In genomic region chr3:157087398-157088132, GRCh38 we compare ENCODE assay signal across 8 cellular contexts.
DNase-seq lines count a peak whose midpoint lies in the region; ATAC-seq and TF ChIP-seq lines count a peak whose summit lies in the region.

No MANE protein-coding gene starts in this region.

- H3K4me3 ChIP-seq in tibial nerve = peak overlapping the region in 3 of 4 donors; percentile 72 to 79 (median 73)

- H3K4me1 ChIP-seq in tibial nerve = peaks cover 0 to 41% (median 22%) of the 10 kb centered on the region in 4 donors

- POLR2A ChIA-PET in HEK293T (lab: Yijun Ruan, JAX) = interaction anchor here (1.9 to 4.8 kb wide), 5 partner anchors 28 to 533 kb away, joined by 5 to 51 read pairs (median 11); partner anchors contain the start of genes SSR3 and TIPARP

- no peak for TF ChIP-seq CTCF in tibial nerve (IDR thresholded peaks at IDR 0.05)

- DNase-seq in activated CD8-positive, alpha-beta memory T cell treated with anti-CD3 and anti-CD28 coated beads, Interleukin-2, amount 10 ng/mL, durations not matched to agents 7 days and 5 days = no peak
- DNase-seq in activated CD8-positive, alpha-beta memory T cell treated with anti-CD3 and anti-CD28 coated beads, Interleukin-2, amount 50 U/mL, for 48 hours = no peak
- DNase-seq in left colon (peak; percentile 18 to 29), tibial nerve (ENCODE audit: low spot score in 2 of 2) (no peak), KG1 (lab: John Stamatoyannopoulos, UW) (no peak), HEK293T (ENCODE audit: extremely low spot score) (no peak)

- H3K9me3 ChIP-seq in tibial nerve = no peaks in the 10 kb centered on the region

- no peak for TF ChIP-seq POLR2A in tibial nerve (IDR thresholded peaks at IDR 0.05)

- CTCF ChIA-PET in activated CD8-positive, alpha-beta memory T cell treated with anti-CD3 and anti-CD28 coated beads, Interleukin-2, amount 10 ng/mL, durations not matched to agents 7 days and 5 days (lab: Charles Lee) = interaction anchor here (1.4 to 19.2 kb wide), 5 partner anchors 11 to 414 kb away, joined by 4 to 332 read pairs (median 10); no protein-coding TSS in a partner anchor
- CTCF ChIA-PET in HEK293T (lab: Yijun Ruan, JAX) = interaction anchor here (0.6 to 1.8 kb wide), 2 partner anchors 42 to 290 kb away, joined by 3 to 4 read pairs; no protein-coding TSS in a partner anchor

- H3K27ac Mint-ChIP-seq in activated CD8-positive, alpha-beta memory T cell treated with anti-CD3 and anti-CD28 coated beads, Interleukin-2, amount 10 ng/mL, durations not matched to agents 7 days and 5 days = peak overlapping the region; percentile 96

- no peak for TF ChIP-seq EP300 in tibial nerve (IDR thresholded peaks at IDR 0.05)

- ATAC-seq in activated CD8-positive, alpha-beta memory T cell treated with anti-CD3 and anti-CD28 coated beads, Interleukin-2, amount 10 ng/mL, durations not matched to agents 7 days and 5 days = no peak
- ATAC-seq in left colon = no peak
- no peak for ATAC-seq in HG03039 (IDR thresholded peaks at IDR 0.05; ENCODE audit: unreplicated experiment)

- peaks cover 6% of the 10 kb centered on the region for H3K36me3 Mint-ChIP-seq in activated CD8-positive, alpha-beta memory T cell treated with anti-CD3 and anti-CD28 coated beads, Interleukin-2, amount 10 ng/mL, durations not matched to agents 7 days and 5 days

- no peaks in the 10 kb centered on the region for H3K27me3 ChIP-seq in tibial nerve

- no peaks in the 10 kb centered on the region for H3K27me3 Mint-ChIP-seq in activated CD8-positive, alpha-beta memory T cell treated with anti-CD3 and anti-CD28 coated beads, Interleukin-2, amount 10 ng/mL, durations not matched to agents 7 days and 5 days

- 42 to 44% methylated on average over 6 of the region's 6 CpGs for WGBS in tibial nerve, 2 donors

- no peaks in the 10 kb centered on the region for H3K9me3 Mint-ChIP-seq in activated CD8-positive, alpha-beta memory T cell treated with anti-CD3 and anti-CD28 coated beads, Interleukin-2, amount 10 ng/mL, durations not matched to agents 7 days and 5 days (ENCODE audit: low read depth)

- H3K27ac ChIP-seq in angular gyrus (ENCODE audit: low read depth, low read length) (peak overlapping the region; percentile 98), tibial nerve (peak overlapping the region; percentile 99 to 100 (median 100))

- peak overlapping the region; percentile 74 for H3K4me3 Mint-ChIP-seq in activated CD8-positive, alpha-beta memory T cell treated with anti-CD3 and anti-CD28 coated beads, Interleukin-2, amount 10 ng/mL, durations not matched to agents 7 days and 5 days

- intact Hi-C loops in left colon (cut with DNase I, micrococcal nuclease) = loop anchor here (5.0 to 10.0 kb wide), 4 partner anchors 40 to 553 kb away; partner anchors contain the start of gene TIPARP (in 1 of the 2)

- peaks cover 65% of the 10 kb centered on the region for H3K4me1 Mint-ChIP-seq in activated CD8-positive, alpha-beta memory T cell treated with anti-CD3 and anti-CD28 coated beads, Interleukin-2, amount 10 ng/mL, durations not matched to agents 7 days and 5 days

- H3K36me3 ChIP-seq in tibial nerve = no peaks in the 10 kb centered on the region

TF ChIP-seq in HEK293T, 16 proteins besides CTCF, POLR2A, EP300 and RAD21:
- no peak for TF ChIP-seq HDGF (IDR thresholded peaks at IDR 0.05; ENCODE audit: borderline replicate concordance)
- TF ChIP-seq NFRKB (IDR thresholded peaks at IDR 0.05) = no peak
- TF ChIP-seq ARNT (IDR thresholded peaks at IDR 0.05) = no peak
- no peak for TF ChIP-seq L3MBTL2 (conservative IDR thresholded peaks at IDR 0.05)
- TF ChIP-seq SUZ12 (IDR thresholded peaks at IDR 0.05) = no peak
- no peak for TF ChIP-seq FOXK2 (IDR thresholded peaks at IDR 0.05)
- TF ChIP-seq PKNOX1 (IDR thresholded peaks at IDR 0.05) = no peak
- no peak for TF ChIP-seq SP1 (IDR thresholded peaks at IDR 0.05)
- TF ChIP-seq LEF1 (IDR thresholded peaks at IDR 0.05; ENCODE audit: borderline replicate concordance) = no peak
- no peak for TF ChIP-seq CTBP1 (IDR thresholded peaks at IDR 0.05; ENCODE audit: borderline replicate concordance)
- no peak for TF ChIP-seq ZNF384 (IDR thresholded peaks at IDR 0.05)
- no peak for TF ChIP-seq BHLHE40 (IDR thresholded peaks at IDR 0.05; ENCODE audit: borderline replicate concordance)
- no peak for TF ChIP-seq FOXA1 (IDR thresholded peaks at IDR 0.05)
- TF ChIP-seq FOXM1 (IDR thresholded peaks at IDR 0.05; ENCODE audit: borderline replicate concordance) = no peak
- no peak for TF ChIP-seq ELF4 (IDR thresholded peaks at IDR 0.05)

Comparison
In these comparisons a context has a peak if more than half of its experiments do, and no peak if none do; other contexts are left out.
1. DNase-seq: peak in left colon (2 of 2); none in activated CD8-positive, alpha-beta memory T cell treated with anti-CD3 and anti-CD28 coated beads, Interleukin-2, amount 10 ng/mL, durations not matched to agents 7 days and 5 days (single experiment), activated CD8-positive, alpha-beta memory T cell treated with anti-CD3 and anti-CD28 coated beads, Interleukin-2, amount 50 U/mL, for 48 hours (single experiment), tibial nerve (0 of 2), KG1 (single experiment) and HEK293T (single experiment).